ENCODE assay signal across 20 cellular contexts in the genomic region with DNA sequence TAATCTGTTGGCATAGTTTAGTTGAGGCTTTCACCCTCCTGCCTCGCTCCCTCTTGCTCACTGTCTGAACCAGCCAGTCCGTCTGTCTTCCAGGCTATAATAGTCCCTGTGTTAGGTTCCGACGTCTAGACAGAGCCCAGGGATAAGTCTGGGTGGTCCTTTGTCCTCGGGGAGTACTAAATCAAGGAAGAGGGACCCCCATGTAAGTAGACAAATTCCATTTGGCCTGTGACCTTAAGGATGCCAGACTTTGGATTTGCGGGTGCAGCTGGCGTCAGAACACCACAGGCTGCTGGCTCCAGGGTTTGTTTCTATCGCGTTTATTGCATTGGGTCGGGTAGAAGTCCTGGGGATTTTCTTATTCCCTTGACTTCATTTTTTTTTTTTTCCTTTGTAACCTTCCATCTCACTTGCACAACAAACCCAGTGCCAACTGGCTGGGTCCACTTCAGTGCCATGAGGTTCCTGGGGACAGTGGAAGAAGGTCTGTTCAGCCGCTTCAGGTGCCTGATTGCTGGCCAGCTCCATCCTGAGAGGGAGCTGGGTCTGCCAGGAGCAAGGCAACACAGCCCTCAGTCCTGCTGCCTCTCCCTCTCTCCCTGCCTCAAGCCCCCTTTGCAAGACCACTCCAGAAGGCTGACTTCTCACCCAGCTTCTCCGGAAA.
DNase-seq lines count a peak whose midpoint lies in the region; ATAC-seq lines count a peak whose summit lies in the region.
"Had no signal": no experiment of that assay in that cellular context is flagged by ENCODE, and none has a peak within 500 bp of the region (broad histone marks: within the 10 kb centered on the region; RNA-seq: fewer than 3 reads in every experiment).

No MANE protein-coding gene starts in this region.

- CTCF ChIA-PET in activated naive CD4-positive, alpha-beta T cell treated with anti-CD3 and anti-CD28 coated beads, Interleukin-2, amount 10 ng/mL, durations not matched to agents 7 days and 5 days (lab: Charles Lee), result interaction anchor here (0.6 kb wide), 1 partner anchor 330 kb away, joined by 3 read pairs; no protein-coding TSS in a partner anchor

- peaks cover 15% of the 10 kb centered on the region for H3K27me3 Mint-ChIP-seq in activated naive CD4-positive, alpha-beta T cell treated with anti-CD3 and anti-CD28 coated beads, Interleukin-2, amount 10 ng/mL, durations not matched to agents 7 days and 5 days

- no peaks in the 10 kb centered on the region for H3K4me1 Mint-ChIP-seq in activated naive CD4-positive, alpha-beta T cell treated with anti-CD3 and anti-CD28 coated beads, Interleukin-2, amount 10 ng/mL, durations not matched to agents 7 days and 5 days
- H3K4me1 Mint-ChIP-seq: CD14-positive monocyte had no signal

- ATAC-seq in HG02970 (IDR thresholded peaks at IDR 0.05; ENCODE audit: low FRiP score, unreplicated experiment) (no peak), HG02678 (IDR thresholded peaks at IDR 0.05; ENCODE audit: unreplicated experiment) (no peak)
- ATAC-seq: GM12878 had no signal

- H3K9me3 Mint-ChIP-seq in activated naive CD4-positive, alpha-beta T cell treated with anti-CD3 and anti-CD28 coated beads, Interleukin-2, amount 10 ng/mL, durations not matched to agents 7 days and 5 days, result no peaks in the 10 kb centered on the region
- H3K9me3 Mint-ChIP-seq: CD14-positive monocyte had no signal

- no peak overlapping the region for H3K4me3 Mint-ChIP-seq in activated naive CD4-positive, alpha-beta T cell treated with anti-CD3 and anti-CD28 coated beads, Interleukin-2, amount 10 ng/mL, durations not matched to agents 7 days and 5 days
- H3K4me3 Mint-ChIP-seq: CD14-positive monocyte had no signal

- H3K36me3 Mint-ChIP-seq in activated naive CD4-positive, alpha-beta T cell treated with anti-CD3 and anti-CD28 coated beads, Interleukin-2, amount 10 ng/mL, durations not matched to agents 7 days and 5 days, result no peaks in the 10 kb centered on the region
- H3K36me3 Mint-ChIP-seq: CD14-positive monocyte had no signal

- no peak overlapping the region for H3K27ac Mint-ChIP-seq in activated naive CD4-positive, alpha-beta T cell treated with anti-CD3 and anti-CD28 coated beads, Interleukin-2, amount 10 ng/mL, durations not matched to agents 7 days and 5 days

- DNase-seq in NCI-H2171 treated with DMSO at 0.1 percent for 48 hours (lab: John Stamatoyannopoulos, UW) (peak; percentile 60), NCI-H2171 (lab: John Stamatoyannopoulos, UW) (no peak), NCI-H446 treated with DMSO at 0.1 percent for 48 hours (lab: John Stamatoyannopoulos, UW) (peak; percentile 89), cerebellum (ENCODE audit: low spot score) (peak; percentile 87)
- no peak for DNase-seq in activated naive CD4-positive, alpha-beta T cell treated with anti-CD3 and anti-CD28 coated beads, Interleukin-2, amount 10 ng/mL, durations not matched to agents 7 days and 5 days
- DNase-seq: 8988T, AML-193, DMS79, H7, Kasumi-1, MG63, NCI-H1048, NCI-H146, NCI-H2081, NCI-H748 treated with DMSO at 0.1 percent for 48 hours, Peyer's patch had no signal

Comparison
In these comparisons a context has a peak if more than half of its experiments do, and no peak if none do; other contexts are left out.
1. DNase-seq: peak in NCI-H2171 treated with DMSO at 0.1 percent for 48 hours (single experiment), NCI-H446 treated with DMSO at 0.1 percent for 48 hours (single experiment) and cerebellum (single experiment); none in NCI-H2171 (single experiment) and activated naive CD4-positive, alpha-beta T cell treated with anti-CD3 and anti-CD28 coated beads, Interleukin-2, amount 10 ng/mL, durations not matched to agents 7 days and 5 days (single experiment).